9 cellular contexts compared by ENCODE assay signal in genomic region chr12:99985631-99986030, GRCh38. TPM values are rescaled to one million over a fixed set of nuclear protein-coding genes. Genes with fewer than 3 reads are reported as not detected.
DNase-seq lines count a peak whose midpoint lies in the region; ATAC-seq and TF ChIP-seq lines count a peak whose summit lies in the region.
"Had no signal": no experiment of that assay in that cellular context is flagged by ENCODE, and none has a peak within 500 bp of the region (broad histone marks: within the 10 kb centered on the region; RNA-seq: fewer than 3 reads in every experiment).

No MANE protein-coding gene starts in this region.

- H3K4me3 ChIP-seq in cardiac muscle cell (peak overlapping the region; percentile 48), lower lobe of right lung (peak overlapping the region; percentile 57)

- H3K36me3 ChIP-seq in cardiac muscle cell (no peaks in the 10 kb centered on the region), lower lobe of right lung (no peaks in the 10 kb centered on the region)

- DNase-seq in cardiac muscle cell (ENCODE audit: low read depth in 1 of 2, low spot score in 1 of 2) (no peak), cardiac septum (ENCODE audit: low spot score) (no peak), lower lobe of right lung (no peak), type B pancreatic cell (ENCODE audit: extremely low spot score, unreplicated experiment) (no peak), SHP77 treated with DMSO at 0.1 percent for 48 hours (lab: John Stamatoyannopoulos, UW) (no peak), DMS79 (lab: John Stamatoyannopoulos, UW) (no peak)
- no peak for DNase-seq in activated T-helper 2 cell treated with anti-CD3 and anti-CD28 coated beads, Interferon-gamma antibody, Interleukin-2, Interleukin-4, amounts not matched to agents 10 μg/mL and 5 μg/mL and 100 μg/mL, durations not matched to agents 14 hours and 24 hours and 36 hours (ENCODE audit: low spot score)

- no peaks in the 10 kb centered on the region for H3K36me3 Mint-ChIP-seq in activated T-helper 2 cell treated with anti-CD3 and anti-CD28 coated beads, Interferon-gamma antibody, Interleukin-2, Interleukin-4, amounts not matched to agents 10 μg/mL and 5 μg/mL and 100 μg/mL, durations not matched to agents 14 hours and 24 hours and 36 hours (ENCODE audit: low read depth)
- no peaks in the 10 kb centered on the region for H3K36me3 Mint-ChIP-seq in type B pancreatic cell

- H3K4me1 ChIP-seq in cardiac muscle cell (ENCODE audit: low read depth) (peaks cover 7% of the 10 kb centered on the region), lower lobe of right lung (peaks cover 14% of the 10 kb centered on the region)

- intact Hi-C loops in cardiac septum (cut with DNase I), result no loop called here
- intact Hi-C loops in activated T-helper 2 cell treated with anti-CD3 and anti-CD28 coated beads, Interferon-gamma antibody, Interleukin-2, Interleukin-4, amounts not matched to agents 10 μg/mL and 5 μg/mL and 100 μg/mL, durations not matched to agents 14 hours and 24 hours and 36 hours (cut with micrococcal nuclease), result no loop called here
- intact Hi-C loops in lower lobe of right lung (cut with DNase I), result no loop called here

- H3K27me3 Mint-ChIP-seq in activated T-helper 2 cell treated with anti-CD3 and anti-CD28 coated beads, Interferon-gamma antibody, Interleukin-2, Interleukin-4, amounts not matched to agents 10 μg/mL and 5 μg/mL and 100 μg/mL, durations not matched to agents 14 hours and 24 hours and 36 hours (ENCODE audit: low read depth), result peaks cover 53% of the 10 kb centered on the region
- peaks cover 53% of the 10 kb centered on the region for H3K27me3 Mint-ChIP-seq in type B pancreatic cell

- peak overlapping the region; percentile 72 for H3K4me3 Mint-ChIP-seq in activated T-helper 2 cell treated with anti-CD3 and anti-CD28 coated beads, Interferon-gamma antibody, Interleukin-2, Interleukin-4, amounts not matched to agents 10 μg/mL and 5 μg/mL and 100 μg/mL, durations not matched to agents 14 hours and 24 hours and 36 hours (ENCODE audit: low read depth)
- H3K4me3 Mint-ChIP-seq in type B pancreatic cell, result peak overlapping the region; percentile 88

- no peak overlapping the region for H3K27ac Mint-ChIP-seq in activated T-helper 2 cell treated with anti-CD3 and anti-CD28 coated beads, Interferon-gamma antibody, Interleukin-2, Interleukin-4, amounts not matched to agents 10 μg/mL and 5 μg/mL and 100 μg/mL, durations not matched to agents 14 hours and 24 hours and 36 hours
- peak overlapping the region; percentile 16 for H3K27ac Mint-ChIP-seq in type B pancreatic cell

- H3K9me3 ChIP-seq in cardiac muscle cell (ENCODE audit: low read depth), result no peaks in the 10 kb centered on the region
- H3K9me3 ChIP-seq in lower lobe of right lung, result no peaks in the 10 kb centered on the region

- no peak overlapping the region for H3K27ac ChIP-seq in cardiac muscle cell
- H3K27ac ChIP-seq in lower lobe of right lung, result no peak overlapping the region

- peaks cover 9% of the 10 kb centered on the region for H3K4me1 Mint-ChIP-seq in activated T-helper 2 cell treated with anti-CD3 and anti-CD28 coated beads, Interferon-gamma antibody, Interleukin-2, Interleukin-4, amounts not matched to agents 10 μg/mL and 5 μg/mL and 100 μg/mL, durations not matched to agents 14 hours and 24 hours and 36 hours (ENCODE audit: low read depth)
- H3K4me1 Mint-ChIP-seq in type B pancreatic cell (ENCODE audit: unreplicated experiment), result peaks cover 6% of the 10 kb centered on the region

- H3K27me3 ChIP-seq in cardiac muscle cell (peaks cover 45% of the 10 kb centered on the region), lower lobe of right lung (ENCODE audit: low read depth) (peaks cover 16% of the 10 kb centered on the region)

- no peak for ATAC-seq in lower lobe of right lung
- no peak for ATAC-seq in HG03095 (IDR thresholded peaks at IDR 0.05; ENCODE audit: unreplicated experiment)

- TF ChIP-seq CTCF in cardiac muscle cell (IDR thresholded peaks at IDR 0.05; ENCODE audit: low read depth, low read length) (no peak), lower lobe of right lung (IDR thresholded peaks at IDR 0.05) (no peak), type B pancreatic cell (conservative IDR thresholded peaks at IDR 0.05) (no peak)

- H3K9me3 Mint-ChIP-seq in activated T-helper 2 cell treated with anti-CD3 and anti-CD28 coated beads, Interferon-gamma antibody, Interleukin-2, Interleukin-4, amounts not matched to agents 10 μg/mL and 5 μg/mL and 100 μg/mL, durations not matched to agents 14 hours and 24 hours and 36 hours, result no peaks in the 10 kb centered on the region
- H3K9me3 Mint-ChIP-seq in type B pancreatic cell, result no peaks in the 10 kb centered on the region

RNA-seq across cellular contexts. Expression of gene ANKS1B, which starts 0.9 kb away (rescaled TPM):
- 1.8 and 6.7 TPM in 2 replicates for total RNA-seq in cardiac muscle cell
- polyA plus RNA-seq in cardiac muscle cell, result 1.9 TPM in 1 of 2 replicates, not detected in the other
- total RNA-seq in cardiac septum, result 1.9 TPM
- total RNA-seq in activated T-helper 2 cell treated with anti-CD3 and anti-CD28 coated beads, Interferon-gamma antibody, Interleukin-2, Interleukin-4, amounts not matched to agents 10 μg/mL and 5 μg/mL and 100 μg/mL, durations not matched to agents 14 hours and 24 hours and 36 hours, result 0.76 and 1.0 TPM in 2 replicates
- total RNA-seq in lower lobe of right lung, result 4.0 TPM
- total RNA-seq in type B pancreatic cell (ENCODE audit: low replicate concordance), result 4.7 and 7.6 TPM in 2 replicates
- polyA plus RNA-seq: HepG2 had no signal
